ENCODE assay signal across 1 cellular context in the genomic region with DNA sequence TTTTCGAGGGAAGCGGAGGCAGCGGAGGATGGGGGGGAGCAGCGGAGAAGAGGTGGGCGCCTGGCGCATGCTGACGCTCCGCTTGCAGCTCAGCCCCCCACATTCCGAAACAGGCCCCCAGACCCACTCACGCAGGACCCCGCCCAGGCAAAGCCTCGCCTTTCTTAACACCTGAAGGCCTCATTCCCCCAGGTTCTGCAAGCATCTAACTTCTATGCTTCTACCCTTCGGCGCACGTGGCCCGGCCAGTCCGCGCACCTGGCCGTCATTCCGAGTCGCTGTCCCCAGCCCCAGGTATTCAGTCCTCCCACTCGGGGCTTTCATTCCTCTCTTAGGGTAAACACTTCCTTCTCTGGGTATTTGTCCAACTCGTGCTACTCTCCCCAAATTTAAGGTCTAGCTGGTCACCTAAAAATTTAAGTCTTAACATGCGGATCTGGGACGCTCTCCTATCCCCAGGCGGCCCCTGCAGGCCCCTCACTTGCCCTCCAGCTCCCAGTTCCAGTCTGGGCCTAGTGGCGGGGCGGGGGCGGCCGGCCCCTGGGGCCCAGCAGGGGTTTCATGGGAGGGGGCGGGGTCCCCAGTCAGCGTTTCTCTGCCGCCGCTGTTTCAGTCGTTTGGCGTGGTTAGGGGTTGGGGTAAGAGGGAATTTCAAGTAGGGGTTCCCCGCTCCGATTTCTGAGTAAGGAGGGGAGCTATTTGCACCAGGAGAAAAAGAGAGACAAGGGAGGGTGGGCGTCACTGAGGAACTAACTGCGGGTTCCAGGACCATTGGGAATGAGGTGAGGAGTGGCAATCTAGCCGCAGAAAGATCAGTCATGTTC.
TF ChIP-seq lines count a peak whose summit lies in the region.

No MANE protein-coding gene starts in this region.

TF ChIP-seq in K562, 482 proteins besides CTCF, POLR2A, EP300 and RAD21 (continued from another document and continues in another):
- TF ChIP-seq, protein P1, sequence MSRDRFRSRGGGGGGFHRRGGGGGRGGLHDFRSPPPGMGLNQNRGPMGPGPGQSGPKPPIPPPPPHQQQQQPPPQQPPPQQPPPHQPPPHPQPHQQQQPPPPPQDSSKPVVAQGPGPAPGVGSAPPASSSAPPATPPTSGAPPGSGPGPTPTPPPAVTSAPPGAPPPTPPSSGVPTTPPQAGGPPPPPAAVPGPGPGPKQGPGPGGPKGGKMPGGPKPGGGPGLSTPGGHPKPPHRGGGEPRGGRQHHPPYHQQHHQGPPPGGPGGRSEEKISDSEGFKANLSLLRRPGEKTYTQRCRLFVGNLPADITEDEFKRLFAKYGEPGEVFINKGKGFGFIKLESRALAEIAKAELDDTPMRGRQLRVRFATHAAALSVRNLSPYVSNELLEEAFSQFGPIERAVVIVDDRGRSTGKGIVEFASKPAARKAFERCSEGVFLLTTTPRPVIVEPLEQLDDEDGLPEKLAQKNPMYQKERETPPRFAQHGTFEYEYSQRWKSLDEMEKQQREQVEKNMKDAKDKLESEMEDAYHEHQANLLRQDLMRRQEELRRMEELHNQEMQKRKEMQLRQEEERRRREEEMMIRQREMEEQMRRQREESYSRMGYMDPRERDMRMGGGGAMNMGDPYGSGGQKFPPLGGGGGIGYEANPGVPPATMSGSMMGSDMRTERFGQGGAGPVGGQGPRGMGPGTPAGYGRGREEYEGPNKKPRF (IDR thresholded peaks at IDR 0.05; ENCODE audit: low read depth, low read length): no peak
- TF ChIP-seq ZNF589 (CRISPR knock-in tag; IDR thresholded peaks at IDR 0.05; ENCODE audit: low read depth) (no peak; the same call in 1 of the 2 replicates), NR2C1 (IDR thresholded peaks at IDR 0.05) (no peak), NR2C1 (tag; IDR thresholded peaks at IDR 0.05) (no peak), PRMT5 (CRISPR knock-in tag; IDR thresholded peaks at IDR 0.05) (no peak), HIVEP1 (CRISPR knock-in tag; IDR thresholded peaks at IDR 0.05) (no peak), ZNF354B (CRISPR knock-in tag; IDR thresholded peaks at IDR 0.05) (no peak), TBP (optimal IDR thresholded peaks at IDR 0.05; ENCODE audit: low read depth, low read length) (no peak), BMI1 (IDR thresholded peaks at IDR 0.05; ENCODE audit: low read length) (no peak), HEY1 (CRISPR knock-in tag; IDR thresholded peaks at IDR 0.05; ENCODE audit: borderline replicate concordance) (no peak), TSC22D4 (tag; IDR thresholded peaks at IDR 0.05) (no peak), CHD2 (IDR thresholded peaks at IDR 0.05; ENCODE audit: low read depth, low read length) (no peak), PHF8 (IDR thresholded peaks at IDR 0.05; ENCODE audit: borderline replicate concordance, low read length) (peak; percentile 49; the same call in 1 of the 2 replicates), ZFP1 (CRISPR knock-in tag; IDR thresholded peaks at IDR 0.05) (no peak), HNRNPK (IDR thresholded peaks at IDR 0.05; ENCODE audit: low read depth, low read length, poor library complexity, severe bottlenecking) (no peak), SAFB (IDR thresholded peaks at IDR 0.05; ENCODE audit: borderline replicate concordance, low read depth, low read length) (no peak), ZNF274 (IDR thresholded peaks at IDR 0.05; ENCODE audit: borderline replicate concordance, low read depth, low read length) (no peak), HDAC3 (IDR thresholded peaks at IDR 0.05; ENCODE audit: borderline replicate concordance, partially characterized antibody) (peak; percentile 19), ZNF212 (CRISPR knock-in tag; IDR thresholded peaks at IDR 0.05) (no peak), SIRT6 (IDR thresholded peaks at IDR 0.05; ENCODE audit: low read depth, low read length) (no peak), ARID2 (IDR thresholded peaks at IDR 0.05) (no peak), ZNF239 (CRISPR knock-in tag; IDR thresholded peaks at IDR 0.05) (no peak), POLR2AphosphoS5 (IDR thresholded peaks at IDR 0.05; ENCODE audit: control insufficient read depth, insufficient read depth, low read depth, low read length) (no peak; the same call in 1 of the 2 replicates), ZNF134 (CRISPR knock-in tag; conservative IDR thresholded peaks at IDR 0.05) (no peak), ADNP (tag; IDR thresholded peaks at IDR 0.05) (no peak), ZNF324 (CRISPR knock-in tag; IDR thresholded peaks at IDR 0.05) (no peak), FOSL1 (tag; conservative IDR thresholded peaks at IDR 0.05) (no peak; the same call in 1 of the 2 replicates), NBN (IDR thresholded peaks at IDR 0.05; ENCODE audit: low read depth) (peak; percentile 57; the same call in 1 of the 2 replicates), ZNF408 (CRISPR knock-in tag; IDR thresholded peaks at IDR 0.05; ENCODE audit: low read depth) (no peak), MEF2D (tag; conservative IDR thresholded peaks at IDR 0.05; ENCODE audit: low read depth) (no peak), PHB (CRISPR knock-in tag; IDR thresholded peaks at IDR 0.05) (no peak), TARDBP (IDR thresholded peaks at IDR 0.05) (no peak), CBFA2T2 (conservative IDR thresholded peaks at IDR 0.05) (no peak), JUND (IDR thresholded peaks at IDR 0.05; ENCODE audit: borderline replicate concordance, low read depth, low read length) (peak; percentile 26; the same call in 1 of the 2 replicates), JUND (tag; IDR thresholded peaks at IDR 0.05; ENCODE audit: borderline replicate concordance, low read depth, low read length) (no peak; the same call in 2 of the 3 replicates), ZNF583 (CRISPR knock-in tag; IDR thresholded peaks at IDR 0.05) (no peak), ERF (CRISPR knock-in tag; IDR thresholded peaks at IDR 0.05) (peak; percentile 69; the same call in 1 of the 2 replicates), GABPB2 (CRISPR knock-in tag; conservative IDR thresholded peaks at IDR 0.05) (no peak), CHD1 (IDR thresholded peaks at IDR 0.05; ENCODE audit: low read length) (peak; percentile 8), NCOA1 (IDR thresholded peaks at IDR 0.05; ENCODE audit: low read depth) (no peak), ZC3H4 (CRISPR knock-in tag; IDR thresholded peaks at IDR 0.05; ENCODE audit: borderline replicate concordance) (no peak)
- TF ChIP-seq, protein P2, sequence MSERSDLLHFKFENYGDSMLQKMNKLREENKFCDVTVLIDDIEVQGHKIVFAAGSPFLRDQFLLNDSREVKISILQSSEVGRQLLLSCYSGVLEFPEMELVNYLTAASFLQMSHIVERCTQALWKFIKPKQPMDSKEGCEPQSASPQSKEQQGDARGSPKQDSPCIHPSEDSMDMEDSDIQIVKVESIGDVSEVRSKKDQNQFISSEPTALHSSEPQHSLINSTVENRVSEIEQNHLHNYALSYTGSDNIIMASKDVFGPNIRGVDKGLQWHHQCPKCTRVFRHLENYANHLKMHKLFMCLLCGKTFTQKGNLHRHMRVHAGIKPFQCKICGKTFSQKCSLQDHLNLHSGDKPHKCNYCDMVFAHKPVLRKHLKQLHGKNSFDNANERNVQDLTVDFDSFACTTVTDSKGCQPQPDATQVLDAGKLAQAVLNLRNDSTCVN (CRISPR knock-in tag; IDR thresholded peaks at IDR 0.05): no peak
- TF ChIP-seq, protein P3, sequence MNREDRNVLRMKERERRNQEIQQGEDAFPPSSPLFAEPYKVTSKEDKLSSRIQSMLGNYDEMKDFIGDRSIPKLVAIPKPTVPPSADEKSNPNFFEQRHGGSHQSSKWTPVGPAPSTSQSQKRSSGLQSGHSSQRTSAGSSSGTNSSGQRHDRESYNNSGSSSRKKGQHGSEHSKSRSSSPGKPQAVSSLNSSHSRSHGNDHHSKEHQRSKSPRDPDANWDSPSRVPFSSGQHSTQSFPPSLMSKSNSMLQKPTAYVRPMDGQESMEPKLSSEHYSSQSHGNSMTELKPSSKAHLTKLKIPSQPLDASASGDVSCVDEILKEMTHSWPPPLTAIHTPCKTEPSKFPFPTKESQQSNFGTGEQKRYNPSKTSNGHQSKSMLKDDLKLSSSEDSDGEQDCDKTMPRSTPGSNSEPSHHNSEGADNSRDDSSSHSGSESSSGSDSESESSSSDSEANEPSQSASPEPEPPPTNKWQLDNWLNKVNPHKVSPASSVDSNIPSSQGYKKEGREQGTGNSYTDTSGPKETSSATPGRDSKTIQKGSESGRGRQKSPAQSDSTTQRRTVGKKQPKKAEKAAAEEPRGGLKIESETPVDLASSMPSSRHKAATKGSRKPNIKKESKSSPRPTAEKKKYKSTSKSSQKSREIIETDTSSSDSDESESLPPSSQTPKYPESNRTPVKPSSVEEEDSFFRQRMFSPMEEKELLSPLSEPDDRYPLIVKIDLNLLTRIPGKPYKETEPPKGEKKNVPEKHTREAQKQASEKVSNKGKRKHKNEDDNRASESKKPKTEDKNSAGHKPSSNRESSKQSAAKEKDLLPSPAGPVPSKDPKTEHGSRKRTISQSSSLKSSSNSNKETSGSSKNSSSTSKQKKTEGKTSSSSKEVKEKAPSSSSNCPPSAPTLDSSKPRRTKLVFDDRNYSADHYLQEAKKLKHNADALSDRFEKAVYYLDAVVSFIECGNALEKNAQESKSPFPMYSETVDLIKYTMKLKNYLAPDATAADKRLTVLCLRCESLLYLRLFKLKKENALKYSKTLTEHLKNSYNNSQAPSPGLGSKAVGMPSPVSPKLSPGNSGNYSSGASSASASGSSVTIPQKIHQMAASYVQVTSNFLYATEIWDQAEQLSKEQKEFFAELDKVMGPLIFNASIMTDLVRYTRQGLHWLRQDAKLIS (CRISPR knock-in tag; IDR thresholded peaks at IDR 0.05): no peak
- TF ChIP-seq, protein P4, sequence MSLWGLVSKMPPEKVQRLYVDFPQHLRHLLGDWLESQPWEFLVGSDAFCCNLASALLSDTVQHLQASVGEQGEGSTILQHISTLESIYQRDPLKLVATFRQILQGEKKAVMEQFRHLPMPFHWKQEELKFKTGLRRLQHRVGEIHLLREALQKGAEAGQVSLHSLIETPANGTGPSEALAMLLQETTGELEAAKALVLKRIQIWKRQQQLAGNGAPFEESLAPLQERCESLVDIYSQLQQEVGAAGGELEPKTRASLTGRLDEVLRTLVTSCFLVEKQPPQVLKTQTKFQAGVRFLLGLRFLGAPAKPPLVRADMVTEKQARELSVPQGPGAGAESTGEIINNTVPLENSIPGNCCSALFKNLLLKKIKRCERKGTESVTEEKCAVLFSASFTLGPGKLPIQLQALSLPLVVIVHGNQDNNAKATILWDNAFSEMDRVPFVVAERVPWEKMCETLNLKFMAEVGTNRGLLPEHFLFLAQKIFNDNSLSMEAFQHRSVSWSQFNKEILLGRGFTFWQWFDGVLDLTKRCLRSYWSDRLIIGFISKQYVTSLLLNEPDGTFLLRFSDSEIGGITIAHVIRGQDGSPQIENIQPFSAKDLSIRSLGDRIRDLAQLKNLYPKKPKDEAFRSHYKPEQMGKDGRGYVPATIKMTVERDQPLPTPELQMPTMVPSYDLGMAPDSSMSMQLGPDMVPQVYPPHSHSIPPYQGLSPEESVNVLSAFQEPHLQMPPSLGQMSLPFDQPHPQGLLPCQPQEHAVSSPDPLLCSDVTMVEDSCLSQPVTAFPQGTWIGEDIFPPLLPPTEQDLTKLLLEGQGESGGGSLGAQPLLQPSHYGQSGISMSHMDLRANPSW (CRISPR knock-in tag; IDR thresholded peaks at IDR 0.05): no peak
- TF ChIP-seq, protein P5, sequence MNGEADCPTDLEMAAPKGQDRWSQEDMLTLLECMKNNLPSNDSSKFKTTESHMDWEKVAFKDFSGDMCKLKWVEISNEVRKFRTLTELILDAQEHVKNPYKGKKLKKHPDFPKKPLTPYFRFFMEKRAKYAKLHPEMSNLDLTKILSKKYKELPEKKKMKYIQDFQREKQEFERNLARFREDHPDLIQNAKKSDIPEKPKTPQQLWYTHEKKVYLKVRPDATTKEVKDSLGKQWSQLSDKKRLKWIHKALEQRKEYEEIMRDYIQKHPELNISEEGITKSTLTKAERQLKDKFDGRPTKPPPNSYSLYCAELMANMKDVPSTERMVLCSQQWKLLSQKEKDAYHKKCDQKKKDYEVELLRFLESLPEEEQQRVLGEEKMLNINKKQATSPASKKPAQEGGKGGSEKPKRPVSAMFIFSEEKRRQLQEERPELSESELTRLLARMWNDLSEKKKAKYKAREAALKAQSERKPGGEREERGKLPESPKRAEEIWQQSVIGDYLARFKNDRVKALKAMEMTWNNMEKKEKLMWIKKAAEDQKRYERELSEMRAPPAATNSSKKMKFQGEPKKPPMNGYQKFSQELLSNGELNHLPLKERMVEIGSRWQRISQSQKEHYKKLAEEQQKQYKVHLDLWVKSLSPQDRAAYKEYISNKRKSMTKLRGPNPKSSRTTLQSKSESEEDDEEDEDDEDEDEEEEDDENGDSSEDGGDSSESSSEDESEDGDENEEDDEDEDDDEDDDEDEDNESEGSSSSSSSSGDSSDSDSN (IDR thresholded peaks at IDR 0.05; ENCODE audit: borderline replicate concordance in 1 of 2, low read depth in 2 of 2, low read length in 2 of 2): no peak; a peak in 1 of 4 replicates
- TF ChIP-seq, protein P6, sequence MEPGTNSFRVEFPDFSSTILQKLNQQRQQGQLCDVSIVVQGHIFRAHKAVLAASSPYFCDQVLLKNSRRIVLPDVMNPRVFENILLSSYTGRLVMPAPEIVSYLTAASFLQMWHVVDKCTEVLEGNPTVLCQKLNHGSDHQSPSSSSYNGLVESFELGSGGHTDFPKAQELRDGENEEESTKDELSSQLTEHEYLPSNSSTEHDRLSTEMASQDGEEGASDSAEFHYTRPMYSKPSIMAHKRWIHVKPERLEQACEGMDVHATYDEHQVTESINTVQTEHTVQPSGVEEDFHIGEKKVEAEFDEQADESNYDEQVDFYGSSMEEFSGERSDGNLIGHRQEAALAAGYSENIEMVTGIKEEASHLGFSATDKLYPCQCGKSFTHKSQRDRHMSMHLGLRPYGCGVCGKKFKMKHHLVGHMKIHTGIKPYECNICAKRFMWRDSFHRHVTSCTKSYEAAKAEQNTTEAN (CRISPR knock-in tag; IDR thresholded peaks at IDR 0.05): no peak
- TF ChIP-seq, protein P7, sequence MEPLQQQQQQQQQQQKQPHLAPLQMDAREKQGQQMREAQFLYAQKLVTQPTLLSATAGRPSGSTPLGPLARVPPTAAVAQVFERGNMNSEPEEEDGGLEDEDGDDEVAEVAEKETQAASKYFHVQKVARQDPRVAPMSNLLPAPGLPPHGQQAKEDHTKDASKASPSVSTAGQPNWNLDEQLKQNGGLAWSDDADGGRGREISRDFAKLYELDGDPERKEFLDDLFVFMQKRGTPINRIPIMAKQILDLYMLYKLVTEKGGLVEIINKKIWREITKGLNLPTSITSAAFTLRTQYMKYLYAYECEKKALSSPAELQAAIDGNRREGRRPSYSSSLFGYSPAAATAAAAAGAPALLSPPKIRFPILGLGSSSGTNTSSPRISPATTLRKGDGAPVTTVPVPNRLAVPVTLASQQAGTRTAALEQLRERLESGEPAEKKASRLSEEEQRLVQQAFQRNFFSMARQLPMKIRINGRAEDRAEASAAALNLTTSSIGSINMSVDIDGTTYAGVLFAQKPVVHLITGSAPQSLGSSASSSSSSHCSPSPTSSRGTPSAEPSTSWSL (CRISPR knock-in tag; IDR thresholded peaks at IDR 0.05; ENCODE audit: borderline replicate concordance): no peak
- TF ChIP-seq, protein P8, sequence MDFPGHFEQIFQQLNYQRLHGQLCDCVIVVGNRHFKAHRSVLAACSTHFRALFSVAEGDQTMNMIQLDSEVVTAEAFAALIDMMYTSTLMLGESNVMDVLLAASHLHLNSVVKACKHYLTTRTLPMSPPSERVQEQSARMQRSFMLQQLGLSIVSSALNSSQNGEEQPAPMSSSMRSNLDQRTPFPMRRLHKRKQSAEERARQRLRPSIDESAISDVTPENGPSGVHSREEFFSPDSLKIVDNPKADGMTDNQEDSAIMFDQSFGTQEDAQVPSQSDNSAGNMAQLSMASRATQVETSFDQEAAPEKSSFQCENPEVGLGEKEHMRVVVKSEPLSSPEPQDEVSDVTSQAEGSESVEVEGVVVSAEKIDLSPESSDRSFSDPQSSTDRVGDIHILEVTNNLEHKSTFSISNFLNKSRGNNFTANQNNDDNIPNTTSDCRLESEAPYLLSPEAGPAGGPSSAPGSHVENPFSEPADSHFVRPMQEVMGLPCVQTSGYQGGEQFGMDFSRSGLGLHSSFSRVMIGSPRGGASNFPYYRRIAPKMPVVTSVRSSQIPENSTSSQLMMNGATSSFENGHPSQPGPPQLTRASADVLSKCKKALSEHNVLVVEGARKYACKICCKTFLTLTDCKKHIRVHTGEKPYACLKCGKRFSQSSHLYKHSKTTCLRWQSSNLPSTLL (IDR thresholded peaks at IDR 0.05): no peak
